In genomic region chr3:5013021-5013906, GRCh38 we compare ENCODE assay signal across 1 cellular context.
TF ChIP-seq lines count a peak whose summit lies in the region.

No MANE protein-coding gene starts in this region.

TF ChIP-seq in A549, 52 proteins besides CTCF, POLR2A, EP300 and RAD21 (continued from another document):
- TF ChIP-seq RARB (CRISPR knock-in tag; IDR thresholded peaks at IDR 0.05), result no peak
- peak; percentile 36; the same call in 1 of the 2 replicates for TF ChIP-seq FOSL2 (IDR thresholded peaks at IDR 0.05)
- peak; percentile 83 for TF ChIP-seq FOSL2 (CRISPR knock-in tag; IDR thresholded peaks at IDR 0.05)
- TF ChIP-seq HOXB5 (CRISPR knock-in tag; IDR thresholded peaks at IDR 0.05), result peak; percentile 84
- TF ChIP-seq ZC3H11A (IDR thresholded peaks at IDR 0.05), result no peak
- no peak for TF ChIP-seq TP53 (CRISPR knock-in tag; IDR thresholded peaks at IDR 0.05)
- no peak for TF ChIP-seq RCOR1 (IDR thresholded peaks at IDR 0.05; ENCODE audit: low read depth, low read length)
- peak; percentile 61 for TF ChIP-seq FOSB (CRISPR knock-in tag; IDR thresholded peaks at IDR 0.05)
- TF ChIP-seq ZSCAN20 (CRISPR knock-in tag; IDR thresholded peaks at IDR 0.05), result no peak
- no peak for TF ChIP-seq EHMT2 (IDR thresholded peaks at IDR 0.05; ENCODE audit: low read depth)
- no peak for TF ChIP-seq SREBF2 (IDR thresholded peaks at IDR 0.05)
- TF ChIP-seq ESRRA (IDR thresholded peaks at IDR 0.05; ENCODE audit: borderline replicate concordance, low read length), result no peak
- TF ChIP-seq JUNB (IDR thresholded peaks at IDR 0.05), result peak; percentile 35; the same call in 1 of the 2 replicates
- no peak for TF ChIP-seq KDM1A (IDR thresholded peaks at IDR 0.05; ENCODE audit: low read depth)
- TF ChIP-seq REST (IDR thresholded peaks at IDR 0.05), result no peak
- TF ChIP-seq NPAS2 (CRISPR knock-in tag; IDR thresholded peaks at IDR 0.05; ENCODE audit: borderline replicate concordance), result no peak
- no peak for TF ChIP-seq NR3C1 (IDR thresholded peaks at IDR 0.05)
- no peak for TF ChIP-seq MYC (IDR thresholded peaks at IDR 0.05; ENCODE audit: borderline replicate concordance, low read length)
- no peak for TF ChIP-seq BHLHE40 (IDR thresholded peaks at IDR 0.05; ENCODE audit: low read depth, low read length)
- TF ChIP-seq ATOH8 (CRISPR knock-in tag; IDR thresholded peaks at IDR 0.05; ENCODE audit: low read depth), result peak; percentile 89; the same call in 1 of the 2 replicates
- TF ChIP-seq PHF8 (IDR thresholded peaks at IDR 0.05; ENCODE audit: borderline replicate concordance, low read depth), result no peak
- peak in 1 of 2 experiments; percentile 61; a peak in 3 of 5 replicates for TF ChIP-seq JUN (IDR thresholded peaks at IDR 0.05)
- no peak for TF ChIP-seq ZNF302 (CRISPR knock-in tag; IDR thresholded peaks at IDR 0.05)
- TF ChIP-seq, protein P1, sequence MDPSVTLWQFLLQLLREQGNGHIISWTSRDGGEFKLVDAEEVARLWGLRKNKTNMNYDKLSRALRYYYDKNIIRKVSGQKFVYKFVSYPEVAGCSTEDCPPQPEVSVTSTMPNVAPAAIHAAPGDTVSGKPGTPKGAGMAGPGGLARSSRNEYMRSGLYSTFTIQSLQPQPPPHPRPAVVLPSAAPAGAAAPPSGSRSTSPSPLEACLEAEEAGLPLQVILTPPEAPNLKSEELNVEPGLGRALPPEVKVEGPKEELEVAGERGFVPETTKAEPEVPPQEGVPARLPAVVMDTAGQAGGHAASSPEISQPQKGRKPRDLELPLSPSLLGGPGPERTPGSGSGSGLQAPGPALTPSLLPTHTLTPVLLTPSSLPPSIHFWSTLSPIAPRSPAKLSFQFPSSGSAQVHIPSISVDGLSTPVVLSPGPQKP (IDR thresholded peaks at IDR 0.05; ENCODE audit: low read depth, low read length), result no peak
- TF ChIP-seq EHF (CRISPR knock-in tag; IDR thresholded peaks at IDR 0.05), result peak; percentile 39; the same call in 1 of the 2 replicates
- TF ChIP-seq RFX5 (IDR thresholded peaks at IDR 0.05), result no peak
- TF ChIP-seq, protein P2, sequence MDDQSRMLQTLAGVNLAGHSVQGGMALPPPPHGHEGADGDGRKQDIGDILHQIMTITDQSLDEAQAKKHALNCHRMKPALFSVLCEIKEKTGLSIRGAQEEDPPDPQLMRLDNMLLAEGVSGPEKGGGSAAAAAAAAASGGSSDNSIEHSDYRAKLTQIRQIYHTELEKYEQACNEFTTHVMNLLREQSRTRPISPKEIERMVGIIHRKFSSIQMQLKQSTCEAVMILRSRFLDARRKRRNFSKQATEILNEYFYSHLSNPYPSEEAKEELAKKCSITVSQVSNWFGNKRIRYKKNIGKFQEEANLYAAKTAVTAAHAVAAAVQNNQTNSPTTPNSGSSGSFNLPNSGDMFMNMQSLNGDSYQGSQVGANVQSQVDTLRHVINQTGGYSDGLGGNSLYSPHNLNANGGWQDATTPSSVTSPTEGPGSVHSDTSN (IDR thresholded peaks at IDR 0.05), result no peak
- TF ChIP-seq ZFP36 (IDR thresholded peaks at IDR 0.05; ENCODE audit: borderline replicate concordance, partially characterized antibody), result no peak
- no peak for TF ChIP-seq FOXS1 (CRISPR knock-in tag; IDR thresholded peaks at IDR 0.05)
